Comparison of ENCODE assay signal across 8 cellular contexts in the genomic region with DNA sequence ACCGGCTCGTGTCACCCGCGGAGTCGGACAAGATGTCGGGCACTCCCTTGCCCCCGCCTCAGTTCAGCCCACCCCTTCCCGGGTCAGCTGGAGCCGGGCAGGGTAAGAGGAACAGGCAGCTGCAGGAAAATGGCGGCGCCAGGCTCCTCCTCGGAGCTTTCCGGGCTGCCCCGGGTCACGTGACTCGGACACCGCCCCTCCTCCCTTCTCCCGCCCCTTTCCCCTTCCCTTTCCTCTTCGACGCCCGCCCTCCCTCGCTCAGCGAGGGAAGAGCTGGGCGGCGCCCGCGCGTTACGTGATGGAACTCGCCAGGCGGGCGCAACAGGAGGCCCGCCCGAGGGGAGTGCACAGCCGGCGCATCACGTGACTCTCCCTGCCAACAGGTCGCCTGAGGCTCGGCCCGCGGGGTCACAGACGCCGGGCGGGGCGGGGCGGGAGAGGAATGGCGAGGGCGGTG. TPM values are rescaled to one million over a fixed set of nuclear protein-coding genes. Genes with fewer than 3 reads are reported as not detected.
DNase-seq lines count a peak whose midpoint lies in the region; ATAC-seq and TF ChIP-seq lines count a peak whose summit lies in the region.

A gene with protein sequence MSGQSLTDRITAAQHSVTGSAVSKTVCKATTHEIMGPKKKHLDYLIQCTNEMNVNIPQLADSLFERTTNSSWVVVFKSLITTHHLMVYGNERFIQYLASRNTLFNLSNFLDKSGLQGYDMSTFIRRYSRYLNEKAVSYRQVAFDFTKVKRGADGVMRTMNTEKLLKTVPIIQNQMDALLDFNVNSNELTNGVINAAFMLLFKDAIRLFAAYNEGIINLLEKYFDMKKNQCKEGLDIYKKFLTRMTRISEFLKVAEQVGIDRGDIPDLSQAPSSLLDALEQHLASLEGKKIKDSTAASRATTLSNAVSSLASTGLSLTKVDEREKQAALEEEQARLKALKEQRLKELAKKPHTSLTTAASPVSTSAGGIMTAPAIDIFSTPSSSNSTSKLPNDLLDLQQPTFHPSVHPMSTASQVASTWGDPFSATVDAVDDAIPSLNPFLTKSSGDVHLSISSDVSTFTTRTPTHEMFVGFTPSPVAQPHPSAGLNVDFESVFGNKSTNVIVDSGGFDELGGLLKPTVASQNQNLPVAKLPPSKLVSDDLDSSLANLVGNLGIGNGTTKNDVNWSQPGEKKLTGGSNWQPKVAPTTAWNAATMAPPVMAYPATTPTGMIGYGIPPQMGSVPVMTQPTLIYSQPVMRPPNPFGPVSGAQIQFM (minus strand): TSS at position 134 of the 457 bp plus-strand sequence. CDS start 304 bp downstream, outside the sequence.

- H3K4me3 ChIP-seq in GM06990 (replicated peaks; ENCODE audit: low read depth, low read length) = peak within 1 kb of the TSS; percentile 76

- H3K36me3 ChIP-seq in GM06990 (ENCODE audit: control insufficient read depth, insufficient read depth, low read length) = no peaks in the 10 kb centered on the region

- no peaks in the 10 kb centered on the region for H3K27me3 ChIP-seq in GM06990 (replicated peaks; ENCODE audit: control insufficient read depth, insufficient read depth, low read length)

- peak; percentile 100 for DNase-seq in GM06990 (ENCODE audit: extremely low read depth, insufficient read length)
- DNase-seq in NCI-H1092 (lab: John Stamatoyannopoulos, UW) = peak; percentile 98
- DNase-seq in globus pallidus (ENCODE audit: low spot score) = peak; percentile 99
- peak; percentile 98 for DNase-seq in occipital lobe (lab: John Stamatoyannopoulos, UW)

- no peak for TF ChIP-seq CTCF in GM06990 (IDR thresholded peaks at IDR 0.05; ENCODE audit: insufficient read depth, low read length, poor library complexity, severe bottlenecking)

- H3K9me3 Mint-ChIP-seq in activated naive CD4-positive, alpha-beta T cell treated with anti-CD3 and anti-CD28 coated beads, Interleukin-2, amount 50 U/mL, for 24 hours = no peaks in the 10 kb centered on the region

- ATAC-seq in HG02588 (IDR thresholded peaks at IDR 0.05; ENCODE audit: unreplicated experiment) (peak; percentile 84), SK-N-SH treated with all-trans-retinoic acid at 6 μM for 48 hours (peak; percentile 85)

- H3K27ac ChIP-seq in temporal lobe (ENCODE audit: low read depth, low read length) = peak within 1 kb of the TSS; percentile 94

- peak within 1 kb of the TSS; percentile 98 for H3K27ac Mint-ChIP-seq in activated naive CD4-positive, alpha-beta T cell treated with anti-CD3 and anti-CD28 coated beads, Interleukin-2, amount 50 U/mL, for 24 hours

- H3K36me3 Mint-ChIP-seq in activated naive CD4-positive, alpha-beta T cell treated with anti-CD3 and anti-CD28 coated beads, Interleukin-2, amount 50 U/mL, for 24 hours = no peaks in the 10 kb centered on the region

- H3K27me3 Mint-ChIP-seq in activated naive CD4-positive, alpha-beta T cell treated with anti-CD3 and anti-CD28 coated beads, Interleukin-2, amount 50 U/mL, for 24 hours = no peaks in the 10 kb centered on the region

- peaks cover 30% of the 10 kb centered on the region for H3K4me1 Mint-ChIP-seq in activated naive CD4-positive, alpha-beta T cell treated with anti-CD3 and anti-CD28 coated beads, Interleukin-2, amount 50 U/mL, for 24 hours

- H3K4me3 Mint-ChIP-seq in activated naive CD4-positive, alpha-beta T cell treated with anti-CD3 and anti-CD28 coated beads, Interleukin-2, amount 50 U/mL, for 24 hours = peak within 1 kb of the TSS; percentile 94

TF ChIP-seq in SK-N-SH treated with all-trans-retinoic acid at 6 μM for 48 hours, 23 proteins besides CTCF, POLR2A, EP300 and RAD21 (continues in another document):
- no peak for TF ChIP-seq ARNTL (CRISPR knock-in tag; IDR thresholded peaks at IDR 0.05; ENCODE audit: borderline replicate concordance, low read depth)
- no peak for TF ChIP-seq ZNF70 (CRISPR knock-in tag; IDR thresholded peaks at IDR 0.05)
- TF ChIP-seq TOX (CRISPR knock-in tag; IDR thresholded peaks at IDR 0.05; ENCODE audit: borderline replicate concordance) = no peak
- no peak for TF ChIP-seq OSR1 (CRISPR knock-in tag; IDR thresholded peaks at IDR 0.05)
- no peak for TF ChIP-seq BACH2 (CRISPR knock-in tag; IDR thresholded peaks at IDR 0.05; ENCODE audit: borderline replicate concordance)
- no peak for TF ChIP-seq PPARA (CRISPR knock-in tag; IDR thresholded peaks at IDR 0.05; ENCODE audit: borderline replicate concordance)
- no peak for TF ChIP-seq ZC3H10 (CRISPR knock-in tag; IDR thresholded peaks at IDR 0.05)
- peak; percentile 53; the same call in 1 of the 2 replicates for TF ChIP-seq CSDC2 (CRISPR knock-in tag; IDR thresholded peaks at IDR 0.05)
- TF ChIP-seq ESRRG (CRISPR knock-in tag; IDR thresholded peaks at IDR 0.05) = no peak
- TF ChIP-seq ZFP30 (CRISPR knock-in tag; IDR thresholded peaks at IDR 0.05) = no peak
- TF ChIP-seq GLIS3 (CRISPR knock-in tag; IDR thresholded peaks at IDR 0.05) = no peak
- no peak for TF ChIP-seq RARB (CRISPR knock-in tag; IDR thresholded peaks at IDR 0.05)
- no peak for TF ChIP-seq ISL1 (CRISPR knock-in tag; IDR thresholded peaks at IDR 0.05)
- no peak for TF ChIP-seq TCF4 (CRISPR knock-in tag; IDR thresholded peaks at IDR 0.05; ENCODE audit: borderline replicate concordance)
- TF ChIP-seq, protein P1, sequence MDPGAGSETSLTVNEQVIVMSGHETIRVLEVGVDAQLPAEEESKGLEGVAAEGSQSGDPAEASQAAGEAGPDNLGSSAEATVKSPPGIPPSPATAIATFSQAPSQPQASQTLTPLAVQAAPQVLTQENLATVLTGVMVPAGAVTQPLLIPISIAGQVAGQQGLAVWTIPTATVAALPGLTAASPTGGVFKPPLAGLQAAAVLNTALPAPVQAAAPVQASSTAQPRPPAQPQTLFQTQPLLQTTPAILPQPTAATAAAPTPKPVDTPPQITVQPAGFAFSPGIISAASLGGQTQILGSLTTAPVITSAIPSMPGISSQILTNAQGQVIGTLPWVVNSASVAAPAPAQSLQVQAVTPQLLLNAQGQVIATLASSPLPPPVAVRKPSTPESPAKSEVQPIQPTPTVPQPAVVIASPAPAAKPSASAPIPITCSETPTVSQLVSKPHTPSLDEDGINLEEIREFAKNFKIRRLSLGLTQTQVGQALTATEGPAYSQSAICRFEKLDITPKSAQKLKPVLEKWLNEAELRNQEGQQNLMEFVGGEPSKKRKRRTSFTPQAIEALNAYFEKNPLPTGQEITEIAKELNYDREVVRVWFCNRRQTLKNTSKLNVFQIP (CRISPR knock-in tag; IDR thresholded peaks at IDR 0.05; ENCODE audit: borderline replicate concordance, low read depth) = 0 out of 2 replicates have a peak, but pooled peaks have one; percentile 12
- no peak for TF ChIP-seq SNAI2 (CRISPR knock-in tag; IDR thresholded peaks at IDR 0.05)
- TF ChIP-seq, protein P2, sequence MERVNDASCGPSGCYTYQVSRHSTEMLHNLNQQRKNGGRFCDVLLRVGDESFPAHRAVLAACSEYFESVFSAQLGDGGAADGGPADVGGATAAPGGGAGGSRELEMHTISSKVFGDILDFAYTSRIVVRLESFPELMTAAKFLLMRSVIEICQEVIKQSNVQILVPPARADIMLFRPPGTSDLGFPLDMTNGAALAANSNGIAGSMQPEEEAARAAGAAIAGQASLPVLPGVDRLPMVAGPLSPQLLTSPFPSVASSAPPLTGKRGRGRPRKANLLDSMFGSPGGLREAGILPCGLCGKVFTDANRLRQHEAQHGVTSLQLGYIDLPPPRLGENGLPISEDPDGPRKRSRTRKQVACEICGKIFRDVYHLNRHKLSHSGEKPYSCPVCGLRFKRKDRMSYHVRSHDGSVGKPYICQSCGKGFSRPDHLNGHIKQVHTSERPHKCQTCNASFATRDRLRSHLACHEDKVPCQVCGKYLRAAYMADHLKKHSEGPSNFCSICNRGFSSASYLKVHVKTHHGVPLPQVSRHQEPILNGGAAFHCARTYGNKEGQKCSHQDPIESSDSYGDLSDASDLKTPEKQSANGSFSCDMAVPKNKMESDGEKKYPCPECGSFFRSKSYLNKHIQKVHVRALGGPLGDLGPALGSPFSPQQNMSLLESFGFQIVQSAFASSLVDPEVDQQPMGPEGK (CRISPR knock-in tag; IDR thresholded peaks at IDR 0.05; ENCODE audit: borderline replicate concordance) = no peak
- TF ChIP-seq, protein P3, sequence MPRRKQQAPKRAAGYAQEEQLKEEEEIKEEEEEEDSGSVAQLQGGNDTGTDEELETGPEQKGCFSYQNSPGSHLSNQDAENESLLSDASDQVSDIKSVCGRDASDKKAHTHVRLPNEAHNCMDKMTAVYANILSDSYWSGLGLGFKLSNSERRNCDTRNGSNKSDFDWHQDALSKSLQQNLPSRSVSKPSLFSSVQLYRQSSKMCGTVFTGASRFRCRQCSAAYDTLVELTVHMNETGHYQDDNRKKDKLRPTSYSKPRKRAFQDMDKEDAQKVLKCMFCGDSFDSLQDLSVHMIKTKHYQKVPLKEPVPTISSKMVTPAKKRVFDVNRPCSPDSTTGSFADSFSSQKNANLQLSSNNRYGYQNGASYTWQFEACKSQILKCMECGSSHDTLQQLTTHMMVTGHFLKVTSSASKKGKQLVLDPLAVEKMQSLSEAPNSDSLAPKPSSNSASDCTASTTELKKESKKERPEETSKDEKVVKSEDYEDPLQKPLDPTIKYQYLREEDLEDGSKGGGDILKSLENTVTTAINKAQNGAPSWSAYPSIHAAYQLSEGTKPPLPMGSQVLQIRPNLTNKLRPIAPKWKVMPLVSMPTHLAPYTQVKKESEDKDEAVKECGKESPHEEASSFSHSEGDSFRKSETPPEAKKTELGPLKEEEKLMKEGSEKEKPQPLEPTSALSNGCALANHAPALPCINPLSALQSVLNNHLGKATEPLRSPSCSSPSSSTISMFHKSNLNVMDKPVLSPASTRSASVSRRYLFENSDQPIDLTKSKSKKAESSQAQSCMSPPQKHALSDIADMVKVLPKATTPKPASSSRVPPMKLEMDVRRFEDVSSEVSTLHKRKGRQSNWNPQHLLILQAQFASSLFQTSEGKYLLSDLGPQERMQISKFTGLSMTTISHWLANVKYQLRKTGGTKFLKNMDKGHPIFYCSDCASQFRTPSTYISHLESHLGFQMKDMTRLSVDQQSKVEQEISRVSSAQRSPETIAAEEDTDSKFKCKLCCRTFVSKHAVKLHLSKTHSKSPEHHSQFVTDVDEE (CRISPR knock-in tag; IDR thresholded peaks at IDR 0.05) = no peak
- peak; percentile 46; the same call in 1 of the 2 replicates for TF ChIP-seq ZFP3 (CRISPR knock-in tag; IDR thresholded peaks at IDR 0.05)
- TF ChIP-seq ZNF565 (CRISPR knock-in tag; conservative IDR thresholded peaks at IDR 0.05; ENCODE audit: low read depth) = peak; percentile 79; the same call in 1 of the 2 replicates

RNA-seq across cellular contexts. Expression of the gene that starts here (rescaled TPM):
- total RNA-seq in occipital lobe (1,141 TPM), temporal lobe (676 TPM)

Comparison
In these comparisons a context has a peak if more than half of its experiments do, and no peak if none do; other contexts are left out.
1. Peak in every context shown above with its lines: DNase-seq, ATAC-seq, H3K4me3 ChIP-seq and H3K27ac ChIP-seq.